ENCODE assay signal across 12 cellular contexts in genomic region chr11:63897459-63898156, GRCh38. TPM values are rescaled to one million over a fixed set of nuclear protein-coding genes. Genes with fewer than 3 reads are reported as not detected.
DNase-seq lines count a peak whose midpoint lies in the region; TF ChIP-seq lines count a peak whose summit lies in the region.
"Had no signal": no experiment of that assay in that cellular context is flagged by ENCODE, and none has a peak within 500 bp of the region (broad histone marks: within the 10 kb centered on the region; RNA-seq: fewer than 3 reads in every experiment).

No MANE protein-coding gene starts in this region.

- peak overlapping the region; percentile 60 for H3K27ac ChIP-seq in cingulate gyrus (ENCODE audit: low read depth, low read length)
- no peak overlapping the region for H3K27ac ChIP-seq in vagina
- H3K27ac ChIP-seq: BLaER1 had no signal

- DNase-seq in Ammon's horn (ENCODE audit: low spot score): peak; percentile 49
- DNase-seq in NCI-H1694 (lab: John Stamatoyannopoulos, UW): peak; percentile 31
- DNase-seq in posterior cingulate gyrus: peak in 7 of 10 donors; percentile 59 to 92 (median 70)
- DNase-seq in SHP77 (lab: John Stamatoyannopoulos, UW): no peak
- DNase-seq in activated CD8-positive, alpha-beta memory T cell treated with anti-CD3 and anti-CD28 coated beads, Interleukin-2, amount 50 U/mL, for 4 hours: no peak
- DNase-seq in vagina (ENCODE audit: extremely low spot score in 2 of 2): no peak
- DNase-seq: KBM-7, NCI-H1092, NCI-H187, NCI-H774 had no signal

- no peak for TF ChIP-seq POLR2A in vagina (IDR thresholded peaks at IDR 0.05)

- no peak for TF ChIP-seq CTCF in vagina (IDR thresholded peaks at IDR 0.05)

- H3K4me3 ChIP-seq in vagina: no peak overlapping the region
- H3K4me3 ChIP-seq: BLaER1 had no signal

- H3K27me3 ChIP-seq in vagina: no peaks in the 10 kb centered on the region
- H3K27me3 ChIP-seq: BLaER1 had no signal

- H3K36me3 ChIP-seq in vagina: peaks cover 6 to 72% of the 10 kb centered on the region in 2 donors

- H3K4me1 ChIP-seq in vagina: no peaks in the 10 kb centered on the region
- H3K4me1 ChIP-seq: BLaER1 had no signal

- no peaks in the 10 kb centered on the region for H3K9me3 ChIP-seq in vagina
- H3K9me3 ChIP-seq: BLaER1 had no signal

- intact Hi-C loops in posterior cingulate gyrus (cut with DNase I): no loop called here
- intact Hi-C loops in vagina (cut with DNase I): no loop called here

RNA-seq across cellular contexts. Expression of gene RCOR2, which starts 19.4 kb away (rescaled TPM):
- not detected for total RNA-seq in vagina

RNA-seq across cellular contexts. Expression of gene NAA40, which starts 41.2 kb away (rescaled TPM):
- 7.1 TPM for total RNA-seq in vagina

RNA-seq across cellular contexts. Expression of gene MARK2, which starts 58.7 kb away (rescaled TPM):
- 35.6 TPM for total RNA-seq in vagina

Comparison
In these comparisons a context has a peak if more than half of its experiments do, and no peak if none do; other contexts are left out.
1. DNase-seq: peak in Ammon's horn (single experiment), NCI-H1694 (single experiment) and posterior cingulate gyrus (7 of 10); none in SHP77 (0 of 2), activated CD8-positive, alpha-beta memory T cell treated with anti-CD3 and anti-CD28 coated beads, Interleukin-2, amount 50 U/mL, for 4 hours (single experiment) and vagina (0 of 2).